ENCODE assay signal across 9 cellular contexts in genomic region chr17:48478224-48479013, GRCh38. TPM values are rescaled to one million over a fixed set of nuclear protein-coding genes. Genes with fewer than 3 reads are reported as not detected.
DNase-seq lines count a peak whose midpoint lies in the region; ATAC-seq and TF ChIP-seq lines count a peak whose summit lies in the region.
"Had no signal": no experiment of that assay in that cellular context is flagged by ENCODE, and none has a peak within 500 bp of the region (broad histone marks: within the 10 kb centered on the region; RNA-seq: fewer than 3 reads in every experiment).

No MANE protein-coding gene starts in this region.

- no peak overlapping the region for H3K9ac ChIP-seq in smooth muscle cell (ENCODE audit: low read depth)

- TF ChIP-seq EP300 in tibial nerve (IDR thresholded peaks at IDR 0.05) = no peak
- TF ChIP-seq EP300 in suprapubic skin (IDR thresholded peaks at IDR 0.05) = no peak
- no peak for TF ChIP-seq EP300 in sigmoid colon (IDR thresholded peaks at IDR 0.05)

- DNase-seq in choroid plexus epithelial cell (ENCODE audit: low read depth) (peak; percentile 18), tibial nerve (ENCODE audit: low spot score in 2 of 2) (no peak), suprapubic skin (ENCODE audit: low spot score in 2 of 2) (no peak), smooth muscle cell (lab: John Stamatoyannopoulos, UW; ENCODE audit: unreplicated experiment) (no peak), sigmoid colon (no peak)

- ATAC-seq in GM19468 (IDR thresholded peaks at IDR 0.05; ENCODE audit: extremely low read depth, unreplicated experiment) = peak; percentile 74
- ATAC-seq in HG03521 (IDR thresholded peaks at IDR 0.05; ENCODE audit: unreplicated experiment) = peak; percentile 85

- no peak overlapping the region for H3K4me3 ChIP-seq in choroid plexus epithelial cell (ENCODE audit: low read depth, low read length)
- no peak overlapping the region for H3K4me3 ChIP-seq in tibial nerve
- no peak overlapping the region for H3K4me3 ChIP-seq in suprapubic skin
- H3K4me3 ChIP-seq in smooth muscle cell = no peak overlapping the region
- no peak overlapping the region for H3K4me3 ChIP-seq in sigmoid colon

- H3K27me3 ChIP-seq in tibial nerve (peaks cover 0 to 8% of the 10 kb centered on the region in 2 donors), suprapubic skin (peaks cover 19% of the 10 kb centered on the region), smooth muscle cell (ENCODE audit: low read depth) (peaks cover 5% of the 10 kb centered on the region), sigmoid colon (no peaks in the 10 kb centered on the region)

- H3K9me3 ChIP-seq in tibial nerve (no peaks in the 10 kb centered on the region), suprapubic skin (no peaks in the 10 kb centered on the region), smooth muscle cell (replicated peaks; ENCODE audit: low read depth) (no peaks in the 10 kb centered on the region), sigmoid colon (no peaks in the 10 kb centered on the region)

- no peak overlapping the region for H3K27ac ChIP-seq in tibial nerve
- H3K27ac ChIP-seq in suprapubic skin = no peak overlapping the region
- H3K27ac ChIP-seq in smooth muscle cell (ENCODE audit: low read depth) = no peak overlapping the region
- H3K27ac ChIP-seq in sigmoid colon = no peak overlapping the region

- H3K36me3 ChIP-seq in tibial nerve = no peaks in the 10 kb centered on the region
- H3K36me3 ChIP-seq in suprapubic skin = no peaks in the 10 kb centered on the region
- no peaks in the 10 kb centered on the region for H3K36me3 ChIP-seq in smooth muscle cell (ENCODE audit: low read depth)
- no peaks in the 10 kb centered on the region for H3K36me3 ChIP-seq in sigmoid colon

- H4K20me1 ChIP-seq in smooth muscle cell (ENCODE audit: low read depth) = no peaks in the 10 kb centered on the region

- H3K4me2 ChIP-seq in smooth muscle cell = no peak overlapping the region

- H3K4me1 ChIP-seq in tibial nerve (peaks cover 0 to 5% (median 1%) of the 10 kb centered on the region in 4 donors), suprapubic skin (peaks cover 4% of the 10 kb centered on the region), smooth muscle cell (ENCODE audit: low read depth) (no peaks in the 10 kb centered on the region), sigmoid colon (peaks cover 0 to 6% (median 3%) of the 10 kb centered on the region in 4 donors)

- H2AFZ ChIP-seq in smooth muscle cell (ENCODE audit: low read depth) = no peak overlapping the region

- peaks cover 8% of the 10 kb centered on the region for H3F3A ChIP-seq in smooth muscle cell (ENCODE audit: low read depth)

- H3K79me2 ChIP-seq in smooth muscle cell (ENCODE audit: low read depth) = no peaks in the 10 kb centered on the region

- intact Hi-C loops in sigmoid colon (cut with DNase I) = no loop called here

- 70 to 72% methylated on average over 9 of the region's 9 CpGs for WGBS in tibial nerve, 2 donors
- 85% methylated on average over 9 of the region's 9 CpGs for WGBS in suprapubic skin
- WGBS in smooth muscle cell (ENCODE audit: low lambda C conversion rate) = 87% methylated on average over 9 of the region's 9 CpGs
- WGBS in sigmoid colon, 2 donors = 62 to 77% methylated on average over 9 of the region's 9 CpGs

- TF ChIP-seq POLR2A in tibial nerve (IDR thresholded peaks at IDR 0.05) (no peak), suprapubic skin (IDR thresholded peaks at IDR 0.05) (no peak), sigmoid colon (IDR thresholded peaks at IDR 0.05) (no peak)

- TF ChIP-seq CTCF in GM12873 (IDR thresholded peaks at IDR 0.05; ENCODE audit: insufficient read depth, low read depth, low read length, missing control alignments) (peak; percentile 35), choroid plexus epithelial cell (conservative IDR thresholded peaks at IDR 0.05; ENCODE audit: low read depth, low read length) (peak; percentile 10), tibial nerve (IDR thresholded peaks at IDR 0.05) (no peak), suprapubic skin (IDR thresholded peaks at IDR 0.05) (peak in 1 of 2 donors; percentile 5), smooth muscle cell (IDR thresholded peaks at IDR 0.05; ENCODE audit: borderline replicate concordance, insufficient read depth, poor library complexity, severe bottlenecking) (no peak), sigmoid colon (IDR thresholded peaks at IDR 0.05) (no peak)

RNA-seq across cellular contexts. Expression of gene SKAP1, which starts 48.4 kb away (rescaled TPM):
- 1 to 10 TPM in 3 of 4 donors, under 1 TPM in 1; 0.59 to 2.0 (median 1.3) TPM for total RNA-seq in tibial nerve
- total RNA-seq in suprapubic skin = 1 to 10 TPM in 2 of 4 donors, not detected in 2; 1.0 to 1.5 TPM
- not detected in 2 replicates for total RNA-seq in smooth muscle cell
- polyA plus RNA-seq in smooth muscle cell = not detected in 2 replicates
- 1 to 10 TPM in 1 of 4 donors, under 1 TPM in 2, not detected in 1; 0.36 to 1.2 (median 0.41) TPM for total RNA-seq in sigmoid colon
- 10 to 100 TPM in 1 of 3 donors, 1 to 10 TPM in 2; 1.6 to 10.3 (median 1.8) TPM for polyA plus RNA-seq in sigmoid colon

RNA-seq across cellular contexts. Expression of gene HOXB1, which starts 52.4 kb away (rescaled TPM):
- total RNA-seq in tibial nerve (not detected), suprapubic skin (not detected), smooth muscle cell (not detected in 2 replicates), sigmoid colon (under 1 TPM in 1 of 4 donors, not detected in 3; 0.27 TPM)
- polyA plus RNA-seq in smooth muscle cell (not detected in 2 replicates), sigmoid colon (under 1 TPM in 2 of 3 donors, not detected in 1; 0.60 to 0.92 TPM)
- total RNA-seq: dermis microvascular lymphatic vessel endothelial cell had no signal

Comparison
In these comparisons a context has a peak if more than half of its experiments do, and no peak if none do; other contexts are left out.
1. CTCF ChIP-seq: peak in GM12873 (single experiment) and choroid plexus epithelial cell (single experiment); none in tibial nerve (0 of 5), smooth muscle cell (single experiment) and sigmoid colon (0 of 4).